8 cellular contexts compared by ENCODE assay signal in the genomic region with DNA sequence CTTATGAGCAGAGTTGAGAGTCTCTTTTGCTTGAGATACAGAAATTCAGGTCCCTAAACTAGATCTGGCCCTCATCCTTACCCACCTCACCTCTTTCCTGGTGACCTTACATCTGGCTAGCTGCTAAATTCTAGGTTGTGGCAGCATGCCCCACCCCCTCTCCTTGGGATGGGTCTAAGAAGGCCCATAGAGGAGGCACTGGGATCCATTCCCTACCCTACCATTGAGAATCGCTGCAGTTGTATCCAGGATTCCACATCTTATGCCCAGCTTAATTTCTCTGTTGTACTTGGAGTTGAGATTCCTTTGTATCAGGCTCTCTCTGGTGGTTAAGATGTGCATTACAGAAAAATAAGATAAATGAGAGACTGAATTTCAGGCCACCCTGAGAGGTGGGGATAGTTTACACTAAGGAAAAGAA. TPM values are rescaled to one million over a fixed set of nuclear protein-coding genes. Genes with fewer than 3 reads are reported as not detected.
DNase-seq lines count a peak whose midpoint lies in the region; ATAC-seq and TF ChIP-seq lines count a peak whose summit lies in the region.

No MANE protein-coding gene starts in this region.

- no peaks in the 10 kb centered on the region for H3K27me3 Mint-ChIP-seq in endodermal cell (ENCODE audit: insufficient read depth)

- no peaks in the 10 kb centered on the region for H3K27me3 ChIP-seq in DOHH2 (ENCODE audit: control insufficient read depth, low read length)
- no peaks in the 10 kb centered on the region for H3K27me3 ChIP-seq in endodermal cell (ENCODE audit: control insufficient read depth, insufficient read depth, low read length, poor library complexity, severe bottlenecking)

- TF ChIP-seq EP300 in Ishikawa (IDR thresholded peaks at IDR 0.05; ENCODE audit: borderline replicate concordance), result no peak

- ATAC-seq in HG03457 (IDR thresholded peaks at IDR 0.05; ENCODE audit: unreplicated experiment), result no peak

- H3K4me1 ChIP-seq in DOHH2 (ENCODE audit: control insufficient read depth, low read length), result peaks cover 7% of the 10 kb centered on the region
- H3K4me1 ChIP-seq in endodermal cell (ENCODE audit: control insufficient read depth, insufficient read depth, low read length), result no peaks in the 10 kb centered on the region

- peaks cover 32% of the 10 kb centered on the region for H3F3A ChIP-seq in DOHH2 (ENCODE audit: control insufficient read depth, insufficient read depth)

- H3K27ac Mint-ChIP-seq in endodermal cell, result peak overlapping the region; percentile 85

- H3K4me3 Mint-ChIP-seq in endodermal cell, result no peak overlapping the region

- H3K36me3 ChIP-seq in DOHH2 (ENCODE audit: control insufficient read depth, low read length) (peaks cover 34% of the 10 kb centered on the region), endodermal cell (ENCODE audit: control insufficient read depth, insufficient read depth, low read length) (peaks cover 63% of the 10 kb centered on the region)

- H3K4me3 ChIP-seq in DOHH2 (ENCODE audit: low read length) (no peak overlapping the region), endodermal cell (ENCODE audit: low read length) (no peak overlapping the region)

- H3K36me3 Mint-ChIP-seq in endodermal cell (ENCODE audit: low read depth), result peaks cover 51% of the 10 kb centered on the region

- no peak overlapping the region for H3K9ac ChIP-seq in endodermal cell (ENCODE audit: extremely low read depth, low read length, poor library complexity, severe bottlenecking)

- peak; percentile 23 for DNase-seq in SHP77 treated with DMSO at 0.1 percent for 48 hours (lab: John Stamatoyannopoulos, UW)
- DNase-seq in endodermal cell, result peak; percentile 49
- peak; percentile 73 for DNase-seq in midbrain (lab: John Stamatoyannopoulos, UW)
- no peak for DNase-seq in stimulated activated CD4-positive, alpha-beta T cell treated with anti-CD3 and anti-CD28 coated beads, Interleukin-4, amount 100 ng/mL, for 24 hours
- DNase-seq in activated CD8-positive, alpha-beta memory T cell treated with anti-CD3 and anti-CD28 coated beads for 24 hours, result no peak

- no peaks in the 10 kb centered on the region for H3K9me2 ChIP-seq in DOHH2 (replicated peaks; ENCODE audit: control insufficient read depth, low read length)

- peak; percentile 41 for TF ChIP-seq RAD21 in Ishikawa (IDR thresholded peaks at IDR 0.05; ENCODE audit: low read depth)

- H3K79me2 ChIP-seq in DOHH2 (ENCODE audit: control insufficient read depth, low read length), result no peaks in the 10 kb centered on the region

- H3K9me3 ChIP-seq in DOHH2 (ENCODE audit: control insufficient read depth, insufficient read depth, low read length) (no peaks in the 10 kb centered on the region), endodermal cell (ENCODE audit: control insufficient read depth, low read length) (no peaks in the 10 kb centered on the region)

- H3K9me3 Mint-ChIP-seq in endodermal cell, result no peaks in the 10 kb centered on the region

- TF ChIP-seq CTCF in DOHH2 (IDR thresholded peaks at IDR 0.05; ENCODE audit: low read depth, low read length, poor library complexity, severe bottlenecking) (peak; percentile 68), endodermal cell (conservative IDR thresholded peaks at IDR 0.05) (peak; percentile 69)

- H4K20me1 ChIP-seq in DOHH2 (ENCODE audit: control insufficient read depth, insufficient read depth, low read depth, low read length), result peaks cover 7% of the 10 kb centered on the region; the same call in 1 of the 2 replicates

- H3K4me2 ChIP-seq in DOHH2 (ENCODE audit: low read length), result no peak overlapping the region

- H3K27ac ChIP-seq in DOHH2 (ENCODE audit: low read depth, low read length) (no peak overlapping the region), endodermal cell (ENCODE audit: low read depth, low read length) (peak overlapping the region; percentile 84)

- WGBS in endodermal cell (ENCODE audit: insufficient coverage in 1 of 2, insufficient read length in 1 of 2), 2 experiments, result 100% methylated on average over 1 of the region's 1 CpG; no CpG with 5 or more reads in 1 of the 2 experiments

- peaks cover 5% of the 10 kb centered on the region for H3K4me1 Mint-ChIP-seq in endodermal cell

TF ChIP-seq in Ishikawa, 13 proteins besides CTCF, POLR2A, EP300 and RAD21:
- TF ChIP-seq ZBTB7A (IDR thresholded peaks at IDR 0.05; ENCODE audit: low read depth), result no peak
- no peak for TF ChIP-seq YY1 (IDR thresholded peaks at IDR 0.05; ENCODE audit: low read depth)
- no peak for TF ChIP-seq EGR1 (IDR thresholded peaks at IDR 0.05)
- no peak for TF ChIP-seq TAF1 (IDR thresholded peaks at IDR 0.05; ENCODE audit: low read depth)
- TF ChIP-seq FOXM1 (IDR thresholded peaks at IDR 0.05; ENCODE audit: borderline replicate concordance, low read depth), result no peak
- TF ChIP-seq, protein P1, sequence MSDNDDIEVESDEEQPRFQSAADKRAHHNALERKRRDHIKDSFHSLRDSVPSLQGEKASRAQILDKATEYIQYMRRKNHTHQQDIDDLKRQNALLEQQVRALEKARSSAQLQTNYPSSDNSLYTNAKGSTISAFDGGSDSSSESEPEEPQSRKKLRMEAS (IDR thresholded peaks at IDR 0.05), result no peak
- TF ChIP-seq, protein P2, sequence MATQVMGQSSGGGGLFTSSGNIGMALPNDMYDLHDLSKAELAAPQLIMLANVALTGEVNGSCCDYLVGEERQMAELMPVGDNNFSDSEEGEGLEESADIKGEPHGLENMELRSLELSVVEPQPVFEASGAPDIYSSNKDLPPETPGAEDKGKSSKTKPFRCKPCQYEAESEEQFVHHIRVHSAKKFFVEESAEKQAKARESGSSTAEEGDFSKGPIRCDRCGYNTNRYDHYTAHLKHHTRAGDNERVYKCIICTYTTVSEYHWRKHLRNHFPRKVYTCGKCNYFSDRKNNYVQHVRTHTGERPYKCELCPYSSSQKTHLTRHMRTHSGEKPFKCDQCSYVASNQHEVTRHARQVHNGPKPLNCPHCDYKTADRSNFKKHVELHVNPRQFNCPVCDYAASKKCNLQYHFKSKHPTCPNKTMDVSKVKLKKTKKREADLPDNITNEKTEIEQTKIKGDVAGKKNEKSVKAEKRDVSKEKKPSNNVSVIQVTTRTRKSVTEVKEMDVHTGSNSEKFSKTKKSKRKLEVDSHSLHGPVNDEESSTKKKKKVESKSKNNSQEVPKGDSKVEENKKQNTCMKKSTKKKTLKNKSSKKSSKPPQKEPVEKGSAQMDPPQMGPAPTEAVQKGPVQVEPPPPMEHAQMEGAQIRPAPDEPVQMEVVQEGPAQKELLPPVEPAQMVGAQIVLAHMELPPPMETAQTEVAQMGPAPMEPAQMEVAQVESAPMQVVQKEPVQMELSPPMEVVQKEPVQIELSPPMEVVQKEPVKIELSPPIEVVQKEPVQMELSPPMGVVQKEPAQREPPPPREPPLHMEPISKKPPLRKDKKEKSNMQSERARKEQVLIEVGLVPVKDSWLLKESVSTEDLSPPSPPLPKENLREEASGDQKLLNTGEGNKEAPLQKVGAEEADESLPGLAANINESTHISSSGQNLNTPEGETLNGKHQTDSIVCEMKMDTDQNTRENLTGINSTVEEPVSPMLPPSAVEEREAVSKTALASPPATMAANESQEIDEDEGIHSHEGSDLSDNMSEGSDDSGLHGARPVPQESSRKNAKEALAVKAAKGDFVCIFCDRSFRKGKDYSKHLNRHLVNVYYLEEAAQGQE (IDR thresholded peaks at IDR 0.05; ENCODE audit: low read depth), result no peak
- TF ChIP-seq, protein P3, sequence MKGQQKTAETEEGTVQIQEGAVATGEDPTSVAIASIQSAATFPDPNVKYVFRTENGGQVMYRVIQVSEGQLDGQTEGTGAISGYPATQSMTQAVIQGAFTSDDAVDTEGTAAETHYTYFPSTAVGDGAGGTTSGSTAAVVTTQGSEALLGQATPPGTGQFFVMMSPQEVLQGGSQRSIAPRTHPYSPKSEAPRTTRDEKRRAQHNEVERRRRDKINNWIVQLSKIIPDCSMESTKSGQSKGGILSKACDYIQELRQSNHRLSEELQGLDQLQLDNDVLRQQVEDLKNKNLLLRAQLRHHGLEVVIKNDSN (IDR thresholded peaks at IDR 0.05), result no peak
- no peak for TF ChIP-seq TEAD4 (IDR thresholded peaks at IDR 0.05)
- TF ChIP-seq TCF12 (IDR thresholded peaks at IDR 0.05; ENCODE audit: low read depth), result no peak
- TF ChIP-seq CEBPB (IDR thresholded peaks at IDR 0.05), result no peak
- no peak for TF ChIP-seq NFIC (IDR thresholded peaks at IDR 0.05)
- no peak for TF ChIP-seq CREB1 (IDR thresholded peaks at IDR 0.05; ENCODE audit: low read depth)

RNA-seq across cellular contexts. Expression of a gene that starts 9.5 kb away (rescaled TPM):
- 10 to 100 TPM; 11.0 to 20.3 TPM for total RNA-seq in endodermal cell
- polyA plus RNA-seq in endodermal cell (2013, experiment 1 of 2), result 26.6 TPM
- polyA plus RNA-seq in endodermal cell (2013, experiment 2 of 2), result 25.9 TPM

RNA-seq across cellular contexts. Expression of a gene that starts 44.6 kb away (rescaled TPM):
- total RNA-seq in endodermal cell, result 100 to 1,000 TPM in 1 of 2 donors, 10 to 100 TPM in 1; 95.4 to 119 TPM
- 31.9 TPM for polyA plus RNA-seq in endodermal cell (2013, experiment 1 of 2)
- 33.0 TPM for polyA plus RNA-seq in endodermal cell (2013, experiment 2 of 2)

RNA-seq across cellular contexts. Expression of a gene that starts 49.6 kb away (rescaled TPM):
- total RNA-seq in endodermal cell, result 100 to 1,000 TPM; 201 to 235 TPM
- 307 TPM for polyA plus RNA-seq in endodermal cell (2013, experiment 1 of 2)
- polyA plus RNA-seq in endodermal cell (2013, experiment 2 of 2), result 280 TPM

Comparison
In these comparisons a context has a peak if more than half of its experiments do, and no peak if none do; other contexts are left out.
1. DNase-seq: peak in SHP77 treated with DMSO at 0.1 percent for 48 hours (single experiment), endodermal cell (single experiment) and midbrain (single experiment); none in stimulated activated CD4-positive, alpha-beta T cell treated with anti-CD3 and anti-CD28 coated beads, Interleukin-4, amount 100 ng/mL, for 24 hours (single experiment) and activated CD8-positive, alpha-beta memory T cell treated with anti-CD3 and anti-CD28 coated beads for 24 hours (single experiment).